Comparison of ENCODE assay signal across 6 cellular contexts in the genomic region with DNA sequence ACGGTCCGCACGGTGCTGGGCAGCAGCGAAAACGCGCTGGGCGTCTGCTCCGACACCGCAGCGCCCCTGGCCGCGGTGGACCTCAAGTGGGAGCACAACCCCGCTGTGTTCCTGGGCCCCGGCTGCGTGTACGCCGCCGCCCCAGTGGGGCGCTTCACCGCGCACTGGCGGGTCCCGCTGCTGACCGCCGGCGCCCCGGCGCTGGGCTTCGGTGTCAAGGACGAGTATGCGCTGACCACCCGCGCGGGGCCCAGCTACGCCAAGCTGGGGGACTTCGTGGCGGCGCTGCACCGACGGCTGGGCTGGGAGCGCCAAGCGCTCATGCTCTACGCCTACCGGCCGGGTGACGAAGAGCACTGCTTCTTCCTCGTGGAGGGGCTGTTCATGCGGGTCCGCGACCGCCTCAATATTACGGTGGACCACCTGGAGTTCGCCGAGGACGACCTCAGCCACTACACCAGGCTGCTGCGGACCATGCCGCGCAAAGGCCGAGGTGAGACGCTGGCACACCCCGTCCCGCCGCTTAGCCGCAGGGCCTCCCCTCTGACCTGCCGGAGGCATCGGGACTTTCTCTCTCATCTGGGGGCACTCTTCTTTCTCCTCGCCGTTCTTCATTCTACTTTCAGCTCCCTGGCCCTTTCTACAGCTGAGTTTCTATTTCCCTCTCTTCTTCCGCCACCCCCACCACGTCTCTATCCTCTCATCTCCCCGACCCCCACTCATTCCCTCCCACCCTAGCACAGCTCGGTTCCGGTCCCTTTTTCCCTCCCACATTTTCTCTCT. TPM values are rescaled to one million over a fixed set of nuclear protein-coding genes. Genes with fewer than 3 reads are reported as not detected.
A peak's percentile ranks its signal among the peaks of the same experiment; 100 is the strongest.
DNase-seq lines count a peak whose midpoint lies in the region; ATAC-seq and TF ChIP-seq lines count a peak whose summit lies in the region.

No MANE protein-coding gene starts in this region.

- TF ChIP-seq EP300 in tibial nerve (IDR thresholded peaks at IDR 0.05) = no peak

- H3K36me3 ChIP-seq in CD8-positive, alpha-beta T cell (ENCODE audit: insufficient read depth, low read length) = no peaks in the 10 kb centered on the region
- H3K36me3 ChIP-seq in right atrium auricular region = no peaks in the 10 kb centered on the region
- H3K36me3 ChIP-seq in tibial nerve = no peaks in the 10 kb centered on the region

- intact Hi-C loops in CD8-positive, alpha-beta T cell (cut with DNase I, micrococcal nuclease) = no loop called here
- intact Hi-C loops in activated B cell treated with CpG ODN at 0.5 μM for 24 hours (cut with micrococcal nuclease) = loop anchor here (1.0 kb wide), 1 partner anchor 307 kb away; a partner anchor contains a TSS

- H3K36me3 Mint-ChIP-seq in CD8-positive, alpha-beta T cell = no peaks in the 10 kb centered on the region
- H3K36me3 Mint-ChIP-seq in activated B cell treated with CpG ODN at 0.5 μM for 24 hours (ENCODE audit: low read depth) = no peaks in the 10 kb centered on the region

- peak in 3 of 7 experiments; percentile 16 to 39 (median 28) for DNase-seq in CD8-positive, alpha-beta T cell
- DNase-seq in activated B cell treated with CpG ODN at 0.5 μM for 24 hours = peak; percentile 44
- no peak for DNase-seq in right atrium auricular region (ENCODE audit: low spot score)
- no peak for DNase-seq in tibial nerve (ENCODE audit: low spot score in 2 of 2)
- DNase-seq in NCI-H446 treated with DMSO at 0.1 percent for 48 hours (lab: John Stamatoyannopoulos, UW) = no peak

- H3K4me3 ChIP-seq in CD8-positive, alpha-beta T cell (ENCODE audit: low read depth, low read length) = peak overlapping the region; percentile 48
- H3K4me3 ChIP-seq in right atrium auricular region (peak overlapping the region; percentile 45 to 68), tibial nerve (peak overlapping the region; percentile 41 to 67 (median 48))

- no peak overlapping the region for H3K27ac Mint-ChIP-seq in CD8-positive, alpha-beta T cell
- no peak overlapping the region for H3K27ac Mint-ChIP-seq in activated B cell treated with CpG ODN at 0.5 μM for 24 hours

- WGBS in tibial nerve, 2 donors = 1 to 2% methylated on average over 18 to 27 of the region's 73 CpGs

- H3K4me3 Mint-ChIP-seq in CD8-positive, alpha-beta T cell = peak overlapping the region; percentile 91
- peak overlapping the region; percentile 81 for H3K4me3 Mint-ChIP-seq in activated B cell treated with CpG ODN at 0.5 μM for 24 hours

- peaks cover 25% of the 10 kb centered on the region for H3K4me1 ChIP-seq in CD8-positive, alpha-beta T cell (ENCODE audit: insufficient read depth, low read length)
- H3K4me1 ChIP-seq in right atrium auricular region (peaks cover 0 to 31% of the 10 kb centered on the region in 2 donors), tibial nerve (peaks cover 0 to 32% (median 21%) of the 10 kb centered on the region in 4 donors)

- H3K27me3 Mint-ChIP-seq in CD8-positive, alpha-beta T cell (ENCODE audit: low read depth) = peaks cover 50% of the 10 kb centered on the region
- peaks cover 36% of the 10 kb centered on the region for H3K27me3 Mint-ChIP-seq in activated B cell treated with CpG ODN at 0.5 μM for 24 hours

- H3K27ac ChIP-seq in CD8-positive, alpha-beta T cell (ENCODE audit: low read depth, low read length) = no peak overlapping the region
- H3K27ac ChIP-seq in right atrium auricular region (peak overlapping the region; percentile 64 to 65), tibial nerve (peak overlapping the region in 3 of 4 donors; percentile 17 to 75 (median 17))

- peaks cover 22% of the 10 kb centered on the region for H3K4me1 Mint-ChIP-seq in CD8-positive, alpha-beta T cell (ENCODE audit: low read depth)
- H3K4me1 Mint-ChIP-seq in activated B cell treated with CpG ODN at 0.5 μM for 24 hours = peaks cover 21% of the 10 kb centered on the region

- CTCF ChIA-PET in CD8-positive, alpha-beta T cell (lab: Charles Lee) = interaction anchor here (0.6 to 1.8 kb wide), 7 partner anchors 8 to 879 kb away, joined by 3 to 6 read pairs (median 3); a partner anchor contains a TSS
- CTCF ChIA-PET in activated B cell treated with CpG ODN at 0.5 μM for 24 hours (lab: Charles Lee) = interaction anchor here (0.5 to 3.8 kb wide), 5 partner anchors 18 to 307 kb away, joined by 3 to 23 read pairs (median 9); a partner anchor contains a TSS

- no peak for TF ChIP-seq POLR2A in tibial nerve (IDR thresholded peaks at IDR 0.05)

- H3K9me3 ChIP-seq in CD8-positive, alpha-beta T cell (ENCODE audit: low read length) = no peaks in the 10 kb centered on the region
- no peaks in the 10 kb centered on the region for H3K9me3 ChIP-seq in right atrium auricular region
- H3K9me3 ChIP-seq in tibial nerve = no peaks in the 10 kb centered on the region

- peak; percentile 44 for TF ChIP-seq CTCF in CD8-positive, alpha-beta T cell (IDR thresholded peaks at IDR 0.05)
- no peak for TF ChIP-seq CTCF in activated B cell treated with CpG ODN at 0.5 μM for 24 hours (IDR thresholded peaks at IDR 0.05)
- TF ChIP-seq CTCF in right atrium auricular region (IDR thresholded peaks at IDR 0.05) = peak in 1 of 2 donors; percentile 46
- TF ChIP-seq CTCF in tibial nerve (IDR thresholded peaks at IDR 0.05) = peak in 3 of 5 experiments; percentile 19 to 53 (median 49)

- POLR2A ChIA-PET in CD8-positive, alpha-beta T cell (lab: Charles Lee) = interaction anchor here (1.2 kb wide), 1 partner anchor 311 kb away, joined by 3 read pairs; a partner anchor contains a TSS
- POLR2A ChIA-PET in activated B cell treated with CpG ODN at 0.5 μM for 24 hours (lab: Charles Lee) = interaction anchor here (0.6 to 1.4 kb wide), 5 partner anchors 27 to 311 kb away, joined by 3 to 13 read pairs (median 4); a partner anchor contains a TSS

- ATAC-seq in CD8-positive, alpha-beta T cell = peak; percentile 70
- ATAC-seq in activated B cell treated with CpG ODN at 0.5 μM for 24 hours (ENCODE audit: low read depth) (peak; percentile 54), GM18868 (IDR thresholded peaks at IDR 0.05; ENCODE audit: unreplicated experiment) (no peak)

- H3K9me3 Mint-ChIP-seq in CD8-positive, alpha-beta T cell = no peaks in the 10 kb centered on the region
- H3K9me3 Mint-ChIP-seq in activated B cell treated with CpG ODN at 0.5 μM for 24 hours = no peaks in the 10 kb centered on the region

- peaks cover 30% of the 10 kb centered on the region for H3K27me3 ChIP-seq in CD8-positive, alpha-beta T cell (ENCODE audit: insufficient read depth, low read length)
- H3K27me3 ChIP-seq in right atrium auricular region = no peaks in the 10 kb centered on the region
- peaks cover 0 to 47% of the 10 kb centered on the region in 2 donors for H3K27me3 ChIP-seq in tibial nerve

RNA-seq across cellular contexts. Expression of a gene that starts 1.0 kb away (rescaled TPM):
- total RNA-seq in CD8-positive, alpha-beta T cell = not detected
- 0.59 and 0.82 TPM in 2 replicates for total RNA-seq in activated B cell treated with CpG ODN at 0.5 μM for 24 hours
- total RNA-seq in right atrium auricular region = 10 to 100 TPM; 19.3 to 42.9 TPM
- 10 to 100 TPM; 36.9 to 87.5 (median 58.4) TPM for total RNA-seq in tibial nerve

RNA-seq across cellular contexts. Expression of a gene that starts 8.7 kb away (rescaled TPM):
- total RNA-seq in CD8-positive, alpha-beta T cell = 100 to 1,000 TPM; 150 to 156 TPM
- 182 and 191 TPM in 2 replicates for total RNA-seq in activated B cell treated with CpG ODN at 0.5 μM for 24 hours
- total RNA-seq in right atrium auricular region = 10 to 100 TPM; 69.2 to 80.9 TPM
- 100 to 1,000 TPM in 1 of 4 donors, 10 to 100 TPM in 3; 62.8 to 102 (median 76.7) TPM for total RNA-seq in tibial nerve

RNA-seq across cellular contexts. Expression of a gene that starts 21.0 kb away (rescaled TPM):
- 1 to 10 TPM; 6.1 to 6.5 TPM for total RNA-seq in CD8-positive, alpha-beta T cell
- 50.4 and 51.5 TPM in 2 replicates for total RNA-seq in activated B cell treated with CpG ODN at 0.5 μM for 24 hours
- total RNA-seq in right atrium auricular region = 10 to 100 TPM; 60.8 to 84.0 TPM
- 10 to 100 TPM; 34.1 to 59.9 (median 43.7) TPM for total RNA-seq in tibial nerve

RNA-seq across cellular contexts. Expression of a gene that starts 45.7 kb away (rescaled TPM):
- total RNA-seq in CD8-positive, alpha-beta T cell = 10 to 100 TPM; 79.1 to 81.2 TPM
- total RNA-seq in activated B cell treated with CpG ODN at 0.5 μM for 24 hours (140 and 148 TPM in 2 replicates), right atrium auricular region (10 to 100 TPM; 38.2 to 50.1 TPM), tibial nerve (10 to 100 TPM; 49.0 to 66.6 (median 56.5) TPM)

RNA-seq across cellular contexts. Expression of a gene that starts 48.3 kb away (rescaled TPM):
- total RNA-seq in CD8-positive, alpha-beta T cell = 10 to 100 TPM; 21.6 to 23.5 TPM
- total RNA-seq in activated B cell treated with CpG ODN at 0.5 μM for 24 hours (81.1 and 88.6 TPM in 2 replicates), right atrium auricular region (10 to 100 TPM; 21.8 to 26.7 TPM), tibial nerve (10 to 100 TPM; 66.6 to 79.5 (median 71.3) TPM)

Comparison
In these comparisons a context has a peak if more than half of its experiments do, and no peak if none do; other contexts are left out.
1. RNA of a gene that starts 1.0 kb away (total RNA-seq): 36.9 to 87.5 TPM in tibial nerve and 19.3 to 42.9 TPM in right atrium auricular region; 0.59 to 0.82 TPM in activated B cell treated with CpG ODN at 0.5 μM for 24 hours and not detected in CD8-positive, alpha-beta T cell; every median in the first group is over 10 times any median in the second.
2. Peak in every context shown above with its lines, with median percentiles within 50 percentile points of each other: H3K4me3 ChIP-seq.